ENCODE assay signal across 8 cellular contexts in the genomic region with DNA sequence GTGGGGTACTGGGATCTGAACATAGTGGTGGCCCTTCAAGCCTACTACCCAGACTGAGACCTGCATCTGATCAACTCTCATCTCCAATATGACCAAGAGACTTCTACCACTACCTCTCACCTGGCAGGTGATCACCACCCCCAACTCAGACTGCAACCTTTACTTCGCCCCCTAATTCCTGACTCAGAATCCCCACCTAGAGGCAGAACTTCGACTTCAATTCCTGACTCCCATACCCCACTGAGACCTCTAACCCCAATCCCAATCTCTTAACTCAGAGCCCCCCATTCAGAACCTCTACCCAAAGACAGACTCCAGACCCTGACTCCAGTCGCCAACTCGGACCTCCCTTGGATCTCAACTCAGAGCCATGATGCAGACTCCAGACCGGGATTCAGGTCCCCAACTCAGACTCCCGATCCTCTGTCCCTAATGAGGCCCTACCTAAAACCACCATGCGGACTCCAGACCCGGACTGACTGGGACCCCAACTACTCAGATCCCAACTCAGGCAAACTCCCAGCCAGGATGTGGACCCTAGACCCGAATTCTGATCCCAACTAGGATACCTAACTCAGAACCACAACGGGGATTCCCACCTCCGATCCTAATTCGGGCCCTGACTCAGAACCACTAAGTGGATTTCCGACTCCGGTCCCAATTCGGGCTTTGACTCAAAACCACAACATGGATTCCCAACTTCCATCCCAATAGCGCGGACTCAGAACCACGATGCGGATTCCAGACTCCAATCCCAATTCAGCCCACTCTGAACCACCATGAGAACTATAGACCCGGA. TPM values are rescaled to one million over a fixed set of nuclear protein-coding genes. Genes with fewer than 3 reads are reported as not detected.
DNase-seq lines count a peak whose midpoint lies in the region; ATAC-seq and TF ChIP-seq lines count a peak whose summit lies in the region.

No MANE protein-coding gene starts in this region.

- H3K4me3 ChIP-seq in AG04450 (ENCODE audit: low read depth, low read length) (peak overlapping the region; percentile 60), KMS-11 (IDR thresholded peaks at IDR 0.05; ENCODE audit: insufficient read depth, low read depth, low read length) (no peak overlapping the region), colonic mucosa (peak overlapping the region; percentile 62), muscle layer of colon (ENCODE audit: low read depth in 1 of 2, low read length in 2 of 2) (peak overlapping the region; percentile 61 to 83)

- intact Hi-C loops in colonic mucosa (cut with DNase I), result no loop called here

- H3K9me3 ChIP-seq in AG04450 (ENCODE audit: control insufficient read depth, insufficient read depth, low read length), result peaks cover 12% of the 10 kb centered on the region
- no peaks in the 10 kb centered on the region for H3K9me3 ChIP-seq in colonic mucosa
- no peaks in the 10 kb centered on the region for H3K9me3 ChIP-seq in muscle layer of colon (ENCODE audit: low read length)

- peak overlapping the region; percentile 85 for H3K4me2 ChIP-seq in KMS-11

- ATAC-seq in HG03175 (IDR thresholded peaks at IDR 0.05; ENCODE audit: unreplicated experiment), result no peak

- no peaks in the 10 kb centered on the region for H3K36me3 ChIP-seq in KMS-11 (ENCODE audit: insufficient read depth)
- no peaks in the 10 kb centered on the region for H3K36me3 ChIP-seq in colonic mucosa
- no peaks in the 10 kb centered on the region for H3K36me3 ChIP-seq in muscle layer of colon (ENCODE audit: insufficient read depth, low read length)

- POLR2A ChIA-PET in AG04450 (lab: Yijun Ruan, JAX), result interaction anchor here (1.6 kb wide), 1 partner anchor 165 kb away, joined by 7 read pairs; no protein-coding TSS in a partner anchor

- DNase-seq in AG04450 (ENCODE audit: low read depth, low spot score) (no peak), colonic mucosa (no peak), NCI-H345 treated with DMSO at 0.1 percent for 48 hours (lab: John Stamatoyannopoulos, UW; ENCODE audit: unreplicated experiment) (no peak), nucleus accumbens (lab: John Stamatoyannopoulos, UW) (no peak), retina (no peak)

- H4K20me1 ChIP-seq in KMS-11 (ENCODE audit: insufficient read depth), result peaks cover 22% of the 10 kb centered on the region

- CTCF ChIA-PET in AG04450 (lab: Charles Lee), result no interaction called here

- TF ChIP-seq CTCF in AG04450 (IDR thresholded peaks at IDR 0.05; ENCODE audit: low read depth, low read length), result no peak
- no peak for TF ChIP-seq CTCF in KMS-11 (conservative IDR thresholded peaks at IDR 0.05; ENCODE audit: low read depth, low read length)
- TF ChIP-seq CTCF in colonic mucosa (IDR thresholded peaks at IDR 0.05), result no peak

- H3K9ac ChIP-seq in KMS-11 (peak overlapping the region; percentile 92), colonic mucosa (ENCODE audit: low read depth in 2 of 2, low read length in 2 of 2) (peak overlapping the region; percentile 64 to 81), muscle layer of colon (ENCODE audit: low read length) (peak overlapping the region; percentile 46)

- no peak overlapping the region for H2AFZ ChIP-seq in KMS-11 (ENCODE audit: low read depth)

- H3K27me3 ChIP-seq in AG04450 (ENCODE audit: control insufficient read depth, insufficient read depth, low read length), result peaks cover 4% of the 10 kb centered on the region
- H3K27me3 ChIP-seq in KMS-11 (ENCODE audit: insufficient read depth, low read depth), result no peaks in the 10 kb centered on the region
- no peaks in the 10 kb centered on the region for H3K27me3 ChIP-seq in colonic mucosa
- H3K27me3 ChIP-seq in muscle layer of colon (ENCODE audit: control insufficient read depth in 1 of 2, insufficient read depth in 2 of 2, low read length in 2 of 2), result no peaks in the 10 kb centered on the region

- no peak overlapping the region for H3K27ac ChIP-seq in AG04450 (ENCODE audit: low read depth, low read length)
- no peak overlapping the region; the same call in 1 of the 2 replicates for H3K27ac ChIP-seq in KMS-11
- H3K27ac ChIP-seq in colonic mucosa, result no peak overlapping the region
- H3K27ac ChIP-seq in muscle layer of colon (ENCODE audit: low read depth, low read length), result peak overlapping the region; percentile 52

- H3K4me1 ChIP-seq in KMS-11 (ENCODE audit: low read depth, poor library complexity, severe bottlenecking) (peaks cover 52% of the 10 kb centered on the region), colonic mucosa (peaks cover 6% of the 10 kb centered on the region), muscle layer of colon (ENCODE audit: insufficient read depth, low read length) (peaks cover 16% of the 10 kb centered on the region)

- H3K79me2 ChIP-seq in KMS-11 (ENCODE audit: insufficient read depth, low read depth), result peaks cover 61% of the 10 kb centered on the region

RNA-seq across cellular contexts. Expression of gene KCNQ1OT1, which starts 1.2 kb away (rescaled TPM):
- 0.33 and 0.42 TPM in 2 replicates for polyA plus RNA-seq in AG04450 (2011; rRNA removed)
- 6.8 and 7.1 TPM in 2 replicates for polyA minus RNA-seq in AG04450 (2011; rRNA and poly(A)+ RNA removed)
- 1 to 10 TPM in 1 of 2 donors, under 1 TPM in 1; 0.77 to 1.5 TPM for total RNA-seq in colonic mucosa
